Comparison of ENCODE assay signal across 31 cellular contexts in genomic region chr4:24219171-24219570, GRCh38.
DNase-seq lines count a peak whose midpoint lies in the region; ATAC-seq, FAIRE-seq and TF ChIP-seq lines count a peak whose summit lies in the region.
"Had no signal": no experiment of that assay in that cellular context is flagged by ENCODE, and none has a peak within 500 bp of the region (broad histone marks: within the 10 kb centered on the region; RNA-seq: fewer than 3 reads in every experiment).

No MANE protein-coding gene starts in this region.

- CTCF ChIA-PET in A549 (lab: Yijun Ruan, JAX), result no interaction called here
- CTCF ChIA-PET in RWPE1 (lab: Yijun Ruan, JAX), result no interaction called here
- CTCF ChIA-PET in activated CD8-positive, alpha-beta T cell treated with anti-CD3 and anti-CD28 coated beads, Interleukin-2, amount 10 ng/mL, durations not matched to agents 7 days and 5 days (lab: Charles Lee), result no interaction called here

- 4% methylated on average over 8 of the region's 8 CpGs for WGBS in A549 (ENCODE audit: missing lambda C conversion rate)

- no peaks in the 10 kb centered on the region for H3K27me3 ChIP-seq in ascending aorta
- H3K27me3 ChIP-seq: adrenal gland, MG63, transverse colon had no signal

- H3K4me3 Mint-ChIP-seq in activated CD8-positive, alpha-beta T cell treated with anti-CD3 and anti-CD28 coated beads, Interleukin-2, amount 10 ng/mL, durations not matched to agents 7 days and 5 days, result no peak overlapping the region
- H3K4me3 Mint-ChIP-seq: activated CD4-positive, alpha-beta memory T cell treated with anti-CD3 and anti-CD28 coated beads, Interleukin-2, amount 10 ng/mL, durations not matched to agents 7 days and 5 days; activated naive CD4-positive, alpha-beta T cell treated with anti-CD3 and anti-CD28 coated beads, Interleukin-2, amount 10 ng/mL, durations not matched to agents 7 days and 5 days; brain; GM23338; natural killer cell; T-helper 17 cell had no signal

- no peak overlapping the region for H3K27ac Mint-ChIP-seq in activated CD8-positive, alpha-beta T cell treated with anti-CD3 and anti-CD28 coated beads, Interleukin-2, amount 10 ng/mL, durations not matched to agents 7 days and 5 days
- H3K27ac Mint-ChIP-seq: activated CD4-positive, alpha-beta memory T cell treated with anti-CD3 and anti-CD28 coated beads, Interleukin-2, amount 10 ng/mL, durations not matched to agents 7 days and 5 days; activated naive CD4-positive, alpha-beta T cell treated with anti-CD3 and anti-CD28 coated beads, Interleukin-2, amount 10 ng/mL, durations not matched to agents 7 days and 5 days; brain; natural killer cell; T-helper 17 cell had no signal

- H3K36me3 Mint-ChIP-seq in activated CD8-positive, alpha-beta T cell treated with anti-CD3 and anti-CD28 coated beads, Interleukin-2, amount 10 ng/mL, durations not matched to agents 7 days and 5 days (ENCODE audit: low read depth), result no peaks in the 10 kb centered on the region
- H3K36me3 Mint-ChIP-seq: activated naive CD4-positive, alpha-beta T cell treated with anti-CD3 and anti-CD28 coated beads, Interleukin-2, amount 10 ng/mL, durations not matched to agents 7 days and 5 days; brain; natural killer cell had no signal

- H3K9me3 ChIP-seq in A549 (no peaks in the 10 kb centered on the region), ascending aorta (peaks cover 0 to 5% of the 10 kb centered on the region in 2 donors)
- H3K9me3 ChIP-seq: adrenal gland, MG63, transverse colon had no signal

- TF ChIP-seq EP300 in A549 (IDR thresholded peaks at IDR 0.05), result peak; percentile 51 to 66; a peak in 3 of 5 replicates

- DNase-seq in A549 (ENCODE audit: low read depth in 1 of 2, low spot score in 1 of 2), result peak in 1 of 2 experiments; percentile 23
- DNase-seq in RWPE1 (ENCODE audit: low spot score), result peak; percentile 6
- peak; percentile 30 for DNase-seq in iPS-NIHi7 (ENCODE audit: extremely low spot score)
- peak; percentile 84 for DNase-seq in mucosa of gallbladder (ENCODE audit: low spot score)
- no peak for DNase-seq in activated CD8-positive, alpha-beta T cell treated with anti-CD3 and anti-CD28 coated beads, Interleukin-2, amount 10 ng/mL, durations not matched to agents 7 days and 5 days
- no peak for DNase-seq in ascending aorta (ENCODE audit: low spot score in 2 of 2)
- no peak for DNase-seq in cerebellar cortex (ENCODE audit: low spot score)
- DNase-seq: activated CD4-positive, alpha-beta memory T cell treated with anti-CD3 and anti-CD28 coated beads, Interleukin-2, amount 10 ng/mL, durations not matched to agents 7 days and 5 days; activated CD4-positive, CD25-positive, alpha-beta regulatory T cell treated with anti-CD3 and anti-CD28 coated beads, Interleukin-2, amount 50 U/mL, for 72 hours; activated CD8-positive, alpha-beta memory T cell treated with anti-CD3 and anti-CD28 coated beads, Interleukin-2, amount 50 U/mL, for 48 hours; activated naive CD4-positive, alpha-beta T cell treated with anti-CD3 and anti-CD28 coated beads, Interleukin-2, amount 10 ng/mL, durations not matched to agents 7 days and 5 days; DND-41; KG1; left ventricle myocardium superior; MG63; natural killer cell; NCI-H1105; NCI-H187 treated with DMSO at 0.1 percent for 48 hours; NCI-H524 treated with DMSO at 0.1 percent for 48 hours; occipital lobe; PC-3; SHP77; stimulated activated CD4-positive, alpha-beta T cell treated with anti-CD3 and anti-CD28 coated beads, Interleukin-15, amount 100 ng/mL, for 24 hours; stimulated activated CD4-positive, alpha-beta T cell treated with anti-CD3 and anti-CD28 coated beads, Interleukin-4, amount 100 ng/mL, for 4 hours; T-helper 17 cell; transverse colon had no signal

- POLR2A ChIA-PET in A549 (lab: Yijun Ruan, JAX) (no interaction called here), RWPE1 (lab: Yijun Ruan, JAX; ENCODE audit: low non-redundant PET) (no interaction called here)
- POLR2A ChIA-PET in activated CD8-positive, alpha-beta T cell treated with anti-CD3 and anti-CD28 coated beads, Interleukin-2, amount 10 ng/mL, durations not matched to agents 7 days and 5 days (lab: Charles Lee), result no interaction called here

- ATAC-seq in A549 (no peak), GM19035 (IDR thresholded peaks at IDR 0.05; ENCODE audit: unreplicated experiment) (no peak)
- ATAC-seq in activated CD8-positive, alpha-beta T cell treated with anti-CD3 and anti-CD28 coated beads, Interleukin-2, amount 10 ng/mL, durations not matched to agents 7 days and 5 days, result no peak
- ATAC-seq: GM23338, left ventricle myocardium superior, natural killer cell, PC-3, T-helper 17 cell had no signal

- intact Hi-C loops in ascending aorta (cut with DNase I), result no loop called here

- TF ChIP-seq CTCF in A549 (IDR thresholded peaks at IDR 0.05) (no peak), RWPE1 (conservative IDR thresholded peaks at IDR 0.05; ENCODE audit: low read depth) (no peak), ascending aorta (IDR thresholded peaks at IDR 0.05) (no peak)

- H3K4me1 Mint-ChIP-seq in activated CD8-positive, alpha-beta T cell treated with anti-CD3 and anti-CD28 coated beads, Interleukin-2, amount 10 ng/mL, durations not matched to agents 7 days and 5 days (ENCODE audit: low read depth), result no peaks in the 10 kb centered on the region
- H3K4me1 Mint-ChIP-seq: activated CD4-positive, alpha-beta memory T cell treated with anti-CD3 and anti-CD28 coated beads, Interleukin-2, amount 10 ng/mL, durations not matched to agents 7 days and 5 days; activated naive CD4-positive, alpha-beta T cell treated with anti-CD3 and anti-CD28 coated beads, Interleukin-2, amount 10 ng/mL, durations not matched to agents 7 days and 5 days; GM23338; natural killer cell; T-helper 17 cell had no signal

- H3K4me1 ChIP-seq in A549, result no peaks in the 10 kb centered on the region
- H3K4me1 ChIP-seq in ascending aorta, result no peaks in the 10 kb centered on the region
- H3K4me1 ChIP-seq: adrenal gland, transverse colon had no signal

- no peak for FAIRE-seq in A549 (lab: Jason Lieb, UNC)
- FAIRE-seq: endothelial cell of umbilical vein had no signal

- H3K36me3 ChIP-seq in ascending aorta, result no peaks in the 10 kb centered on the region
- H3K36me3 ChIP-seq: adrenal gland, MG63, transverse colon had no signal

- H3K4me3 ChIP-seq in A549 (no peak overlapping the region), ascending aorta (no peak overlapping the region)
- H3K4me3 ChIP-seq: adrenal gland, GM23338, MG63, transverse colon had no signal

- H3K27ac ChIP-seq in A549 (no peak overlapping the region), RWPE1 (no peak overlapping the region), ascending aorta (no peak overlapping the region)
- H3K27ac ChIP-seq: adrenal gland, transverse colon had no signal

- no peaks in the 10 kb centered on the region for H3K27me3 Mint-ChIP-seq in activated CD8-positive, alpha-beta T cell treated with anti-CD3 and anti-CD28 coated beads, Interleukin-2, amount 10 ng/mL, durations not matched to agents 7 days and 5 days (ENCODE audit: low read depth)
- H3K27me3 Mint-ChIP-seq: activated CD4-positive, alpha-beta memory T cell treated with anti-CD3 and anti-CD28 coated beads, Interleukin-2, amount 10 ng/mL, durations not matched to agents 7 days and 5 days; activated naive CD4-positive, alpha-beta T cell treated with anti-CD3 and anti-CD28 coated beads, Interleukin-2, amount 10 ng/mL, durations not matched to agents 7 days and 5 days; T-helper 17 cell had no signal

- no peak for TF ChIP-seq POLR2A in A549 (IDR thresholded peaks at IDR 0.05; ENCODE audit: low read length)

- H3K9me3 Mint-ChIP-seq in activated CD8-positive, alpha-beta T cell treated with anti-CD3 and anti-CD28 coated beads, Interleukin-2, amount 10 ng/mL, durations not matched to agents 7 days and 5 days (ENCODE audit: insufficient read depth), result no peaks in the 10 kb centered on the region
- H3K9me3 Mint-ChIP-seq: activated CD4-positive, alpha-beta memory T cell treated with anti-CD3 and anti-CD28 coated beads, Interleukin-2, amount 10 ng/mL, durations not matched to agents 7 days and 5 days; activated naive CD4-positive, alpha-beta T cell treated with anti-CD3 and anti-CD28 coated beads, Interleukin-2, amount 10 ng/mL, durations not matched to agents 7 days and 5 days; GM23338 had no signal

- no peak for TF ChIP-seq RAD21 in A549 (conservative IDR thresholded peaks at IDR 0.05 in 1 of 2, IDR thresholded peaks at IDR 0.05 in 1 of 2)

- no peak overlapping the region for H3K4me2 ChIP-seq in A549
- H3K4me2 ChIP-seq: GM23338 had no signal

TF ChIP-seq in A549, 52 proteins besides CTCF, POLR2A, EP300 and RAD21 (continues in another document):
- no peak for TF ChIP-seq HOXA7 (CRISPR knock-in tag; IDR thresholded peaks at IDR 0.05)
- no peak for TF ChIP-seq ESRRA (IDR thresholded peaks at IDR 0.05; ENCODE audit: borderline replicate concordance, low read length)
- TF ChIP-seq CEBPB (IDR thresholded peaks at IDR 0.05), result no peak
- TF ChIP-seq CHD2 (IDR thresholded peaks at IDR 0.05; ENCODE audit: low read length, partially characterized antibody), result no peak
- TF ChIP-seq, protein P1, sequence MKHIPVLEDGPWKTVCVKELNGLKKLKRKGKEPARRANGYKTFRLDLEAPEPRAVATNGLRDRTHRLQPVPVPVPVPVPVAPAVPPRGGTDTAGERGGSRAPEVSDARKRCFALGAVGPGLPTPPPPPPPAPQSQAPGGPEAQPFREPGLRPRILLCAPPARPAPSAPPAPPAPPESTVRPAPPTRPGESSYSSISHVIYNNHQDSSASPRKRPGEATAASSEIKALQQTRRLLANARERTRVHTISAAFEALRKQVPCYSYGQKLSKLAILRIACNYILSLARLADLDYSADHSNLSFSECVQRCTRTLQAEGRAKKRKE (CRISPR knock-in tag; IDR thresholded peaks at IDR 0.05; ENCODE audit: low read depth), result no peak
- no peak for TF ChIP-seq JUN (IDR thresholded peaks at IDR 0.05)
- TF ChIP-seq CBX8 (IDR thresholded peaks at IDR 0.05), result no peak
- no peak for TF ChIP-seq NR3C1 (IDR thresholded peaks at IDR 0.05)

Comparison
In these comparisons a context has a peak if more than half of its experiments do, and no peak if none do; other contexts are left out.
1. DNase-seq: peak in RWPE1 (single experiment), iPS-NIHi7 (single experiment) and mucosa of gallbladder (single experiment); none in activated CD8-positive, alpha-beta T cell treated with anti-CD3 and anti-CD28 coated beads, Interleukin-2, amount 10 ng/mL, durations not matched to agents 7 days and 5 days (single experiment), ascending aorta (0 of 2) and cerebellar cortex (single experiment).